ENCODE assay signal across 29 cellular contexts in the genomic region with DNA sequence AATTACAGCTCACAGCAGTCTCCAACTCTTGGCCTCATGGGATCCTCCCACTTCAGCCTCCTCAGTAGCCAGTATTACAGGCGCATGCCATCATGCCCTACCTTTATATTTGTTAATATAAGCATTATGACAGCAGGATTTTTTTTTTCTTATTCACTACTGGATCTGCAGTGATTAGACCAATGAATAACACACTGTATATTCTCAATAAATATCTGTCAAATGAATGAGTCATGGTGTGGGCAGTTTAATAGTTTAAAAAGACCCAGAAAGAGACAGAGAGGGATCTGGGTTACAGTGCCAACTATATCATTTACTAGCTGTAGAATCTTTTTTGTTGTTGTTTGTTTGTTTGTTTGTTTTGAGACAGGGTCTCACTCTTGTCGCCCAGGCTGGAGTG.
"Had no signal": no experiment of that assay in that cellular context is flagged by ENCODE, and none has a peak within 500 bp of the region (broad histone marks: within the 10 kb centered on the region; RNA-seq: fewer than 3 reads in every experiment).

No MANE protein-coding gene starts in this region.

- DNase-seq: activated CD4-positive, alpha-beta T cell treated with anti-CD3 and anti-CD28 coated beads for 36 hours; activated CD4-positive, CD25-positive, alpha-beta regulatory T cell; activated CD8-positive, alpha-beta memory T cell treated with anti-CD3 and anti-CD28 coated beads, Interleukin-2, amount 10 ng/mL, durations not matched to agents 7 days and 5 days; activated CD8-positive, alpha-beta T cell treated with anti-CD3 and anti-CD28 coated beads, Interleukin-2, amount 10 ng/mL, durations not matched to agents 7 days and 5 days; activated naive CD4-positive, alpha-beta T cell treated with Interleukin-2 at 50 U/mL for 16 hours; activated T-cell treated with anti-CD3 and anti-CD28 coated beads, Interleukin-2, amount 50 U/mL, for 72 hours; brain microvascular endothelial cell; caudate nucleus; cortex of kidney; effector memory CD8-positive, alpha-beta T cell; foreskin melanocyte; left ventricle myocardium superior; naive thymus-derived CD8-positive, alpha-beta T cell; nucleus accumbens; pancreas; retina; stimulated activated CD4-positive, alpha-beta T cell treated with anti-CD3 and anti-CD28 coated beads, Interleukin-12 subunit alpha, Interleukin-12 subunit beta, amount 100 ng/mL, for 4 hours; stimulated activated CD4-positive, alpha-beta T cell treated with anti-CD3 and anti-CD28 coated beads, Interleukin-4, amount 100 ng/mL, for 1 hour; stimulated activated naive CD8-positive, alpha-beta T cell treated with anti-CD3 and anti-CD28 coated beads, Interleukin-15, Interleukin-2, amounts not matched to agents 100 U/mL and 50 U/mL, for 24 hours; testis; transverse colon had no signal

- ATAC-seq: activated CD4-positive, alpha-beta T cell treated with anti-CD3 and anti-CD28 coated beads for 36 hours; activated CD8-positive, alpha-beta memory T cell treated with anti-CD3 and anti-CD28 coated beads, Interleukin-2, amount 10 ng/mL, durations not matched to agents 7 days and 5 days; activated CD8-positive, alpha-beta T cell treated with anti-CD3 and anti-CD28 coated beads, Interleukin-2, amount 10 ng/mL, durations not matched to agents 7 days and 5 days; activated T-cell treated with anti-CD3 and anti-CD28 coated beads, Interleukin-2, amount 50 U/mL, for 72 hours; effector memory CD8-positive, alpha-beta T cell; left ventricle myocardium superior; naive thymus-derived CD8-positive, alpha-beta T cell; pancreas; sciatic nerve; stimulated activated naive CD8-positive, alpha-beta T cell treated with anti-CD3 and anti-CD28 coated beads, Interleukin-15, Interleukin-2, amounts not matched to agents 100 U/mL and 50 U/mL, for 24 hours had no signal

- H3K9me3 Mint-ChIP-seq: effector memory CD8-positive, alpha-beta T cell had no signal

- H3K36me3 Mint-ChIP-seq: activated CD8-positive, alpha-beta memory T cell treated with anti-CD3 and anti-CD28 coated beads, Interleukin-2, amount 10 ng/mL, durations not matched to agents 7 days and 5 days; activated naive CD8-positive, alpha-beta T cell; naive thymus-derived CD8-positive, alpha-beta T cell had no signal

- H3K4me1 Mint-ChIP-seq: activated CD4-positive, alpha-beta T cell treated with anti-CD3 and anti-CD28 coated beads for 36 hours; activated CD8-positive, alpha-beta memory T cell treated with anti-CD3 and anti-CD28 coated beads, Interleukin-2, amount 10 ng/mL, durations not matched to agents 7 days and 5 days; naive thymus-derived CD8-positive, alpha-beta T cell had no signal

- H3K9me3 ChIP-seq: pancreas, prostate gland, testis, transverse colon had no signal

- H3K36me3 ChIP-seq: ascending aorta, brain microvascular endothelial cell, pancreas, prostate gland, transverse colon had no signal

- H3K4me3 Mint-ChIP-seq: activated CD4-positive, alpha-beta T cell treated with anti-CD3 and anti-CD28 coated beads for 36 hours; activated CD8-positive, alpha-beta memory T cell treated with anti-CD3 and anti-CD28 coated beads, Interleukin-2, amount 10 ng/mL, durations not matched to agents 7 days and 5 days; activated CD8-positive, alpha-beta T cell treated with anti-CD3 and anti-CD28 coated beads, Interleukin-2, amount 10 ng/mL, durations not matched to agents 7 days and 5 days; activated naive CD8-positive, alpha-beta T cell; activated T-cell treated with anti-CD3 and anti-CD28 coated beads, Interleukin-2, amount 50 U/mL, for 72 hours; effector memory CD8-positive, alpha-beta T cell; naive thymus-derived CD8-positive, alpha-beta T cell; neural crest cell; T-helper 2 cell treated with Interferon-gamma antibody and Interleukin-4, amounts not matched to agents 5 μg/mL and 100 μg/mL, for 36 hours had no signal

- H3K27me3 Mint-ChIP-seq: activated naive CD8-positive, alpha-beta T cell had no signal

- H3K4me1 ChIP-seq: ascending aorta, pancreas, prostate gland, testis, transverse colon had no signal

- H3K4me3 ChIP-seq: ascending aorta, pancreas, prostate gland, skin epidermis, testis, transverse colon had no signal

- H3K27ac Mint-ChIP-seq: activated CD4-positive, alpha-beta T cell treated with anti-CD3 and anti-CD28 coated beads for 36 hours; activated CD8-positive, alpha-beta memory T cell treated with anti-CD3 and anti-CD28 coated beads, Interleukin-2, amount 10 ng/mL, durations not matched to agents 7 days and 5 days; activated CD8-positive, alpha-beta T cell treated with anti-CD3 and anti-CD28 coated beads, Interleukin-2, amount 10 ng/mL, durations not matched to agents 7 days and 5 days; activated naive CD8-positive, alpha-beta T cell; activated T-cell treated with anti-CD3 and anti-CD28 coated beads, Interleukin-2, amount 50 U/mL, for 72 hours; effector memory CD8-positive, alpha-beta T cell; naive thymus-derived CD8-positive, alpha-beta T cell; T-helper 2 cell treated with Interferon-gamma antibody and Interleukin-4, amounts not matched to agents 5 μg/mL and 100 μg/mL, for 36 hours had no signal

- FAIRE-seq: islet of Langerhans, pancreas had no signal

- H3K27ac ChIP-seq: ascending aorta, brain microvascular endothelial cell, pancreas, prostate gland, skin epidermis, testis, transverse colon had no signal

- H3K27me3 ChIP-seq: ascending aorta, brain microvascular endothelial cell, pancreas, testis, transverse colon had no signal
